ENCODE assay signal across 2 cellular contexts in genomic region chr1:16713480-16713879, GRCh38. TPM values are rescaled to one million over a fixed set of nuclear protein-coding genes. Genes with fewer than 3 reads are reported as not detected.
"Had no signal": no experiment of that assay in that cellular context is flagged by ENCODE, and none has a peak within 500 bp of the region (broad histone marks: within the 10 kb centered on the region; RNA-seq: fewer than 3 reads in every experiment).

No MANE protein-coding gene starts in this region.

RNA-seq across cellular contexts. Expression of gene RNU1-4, which starts 26.8 kb away (rescaled TPM):
- total RNA-seq: LHCN-M2, M059J had no signal

RNA-seq across cellular contexts. Expression of gene RNU1-3, which starts 46.7 kb away (rescaled TPM):
- total RNA-seq: LHCN-M2, M059J had no signal
